19 cellular contexts compared by ENCODE assay signal in the genomic region with DNA sequence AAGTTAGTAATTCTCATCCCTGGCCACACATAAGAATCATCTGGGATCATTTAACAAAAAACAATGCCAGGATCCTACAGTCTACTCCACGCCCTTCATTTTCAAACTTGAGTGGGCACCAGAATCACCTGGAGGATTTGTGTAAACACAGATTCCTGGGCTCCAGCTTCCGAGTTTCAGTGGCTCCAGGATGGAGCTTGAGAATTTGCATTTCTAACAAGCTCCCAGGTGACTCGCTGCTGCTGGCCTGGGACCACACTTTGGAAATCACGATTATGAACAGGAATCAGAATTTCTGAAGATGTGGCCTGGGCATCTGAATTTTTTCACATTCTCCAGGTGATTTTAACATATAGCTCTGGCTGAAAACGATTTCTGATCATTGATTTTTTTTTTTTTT.
DNase-seq lines count a peak whose midpoint lies in the region; ATAC-seq and TF ChIP-seq lines count a peak whose summit lies in the region.
"Had no signal": no experiment of that assay in that cellular context is flagged by ENCODE, and none has a peak within 500 bp of the region (broad histone marks: within the 10 kb centered on the region; RNA-seq: fewer than 3 reads in every experiment).

No MANE protein-coding gene starts in this region.

- H2BK12ac ChIP-seq in trophoblast cell (ENCODE audit: low read length), result no peak overlapping the region

- peak; percentile 29 for DNase-seq in cardiac septum (ENCODE audit: low spot score)
- DNase-seq in left ventricle myocardium superior, result no peak
- no peak for DNase-seq in right atrium auricular region (ENCODE audit: low spot score)
- DNase-seq in trophoblast cell, result no peak
- no peak for DNase-seq in uterus
- DNase-seq in head of caudate nucleus, result no peak
- no peak for DNase-seq in dorsolateral prefrontal cortex
- DNase-seq: 8988T; activated CD4-positive, alpha-beta T cell treated with anti-CD3 and anti-CD28 coated beads for 48 hours; activated CD8-positive, alpha-beta memory T cell treated with anti-CD3 and anti-CD28 coated beads, Interleukin-2, amount 50 U/mL, for 48 hours; activated naive CD4-positive, alpha-beta T cell treated with Interleukin-2 at 50 U/mL for 16 hours; DMS53; NCI-H446 treated with DMSO at 0.1 percent for 48 hours; nephron progenitor cell; retina; SJCRH30; stimulated activated CD4-positive, alpha-beta T cell treated with anti-CD3 and anti-CD28 coated beads, Interleukin-2, amount 100 ng/mL, for 24 hours had no signal

- peak overlapping the region; percentile 15 for H4K91ac ChIP-seq in trophoblast cell (ENCODE audit: low read depth, low read length)

- H3K79me1 ChIP-seq in trophoblast cell (ENCODE audit: low read length), result peaks cover 22% of the 10 kb centered on the region

- H4K12ac ChIP-seq in trophoblast cell (ENCODE audit: low read depth, low read length), result no peak overlapping the region

- H4K8ac ChIP-seq in trophoblast cell (ENCODE audit: low read depth, low read length), result no peak overlapping the region

- H3K23ac ChIP-seq in trophoblast cell (ENCODE audit: low read length), result no peak overlapping the region

- H3K9ac ChIP-seq in trophoblast cell (ENCODE audit: low read length), result no peak overlapping the region

- no peak overlapping the region for H2AK5ac ChIP-seq in trophoblast cell (ENCODE audit: low read length)

- H3K27me3 ChIP-seq in right atrium auricular region (no peaks in the 10 kb centered on the region), trophoblast cell (ENCODE audit: insufficient read depth, low read length) (no peaks in the 10 kb centered on the region), uterus (no peaks in the 10 kb centered on the region), dorsolateral prefrontal cortex (no peaks in the 10 kb centered on the region)
- H3K27me3 ChIP-seq: body of pancreas had no signal

- H2BK5ac ChIP-seq in trophoblast cell (ENCODE audit: low read depth, low read length, poor library complexity), result peak overlapping the region; percentile 3

- intact Hi-C loops in cardiac septum (cut with DNase I), result loop anchor here (10.0 kb wide), 3 partner anchors 297 to 493 kb away; no protein-coding TSS in a partner anchor
- intact Hi-C loops in left ventricle myocardium superior (cut with micrococcal nuclease), result loop anchor here (10.0 kb wide), 1 partner anchor 233 kb away; a partner anchor contains a TSS
- intact Hi-C loops in uterus (cut with DNase I; ENCODE audit: low total_unique reads), result no loop called here
- intact Hi-C loops in head of caudate nucleus (cut with DNase I), result loop anchor here (10.0 kb wide), 1 partner anchor 233 kb away; a partner anchor contains a TSS
- intact Hi-C loops in dorsolateral prefrontal cortex (cut with DNase I), result loop anchor here (5.0 to 10.0 kb wide), 3 partner anchors 230 to 493 kb away; no protein-coding TSS in a partner anchor

- no peak overlapping the region for H3K18ac ChIP-seq in trophoblast cell (ENCODE audit: low read length)

- no peak overlapping the region for H2AFZ ChIP-seq in trophoblast cell (ENCODE audit: insufficient read depth, low read length, poor library complexity)

- H3K4me3 ChIP-seq in right atrium auricular region (no peak overlapping the region), trophoblast cell (ENCODE audit: low read depth, low read length) (no peak overlapping the region), uterus (no peak overlapping the region), dorsolateral prefrontal cortex (no peak overlapping the region)
- H3K4me3 ChIP-seq: body of pancreas, SJCRH30 had no signal

- no peaks in the 10 kb centered on the region for H3K9me3 ChIP-seq in right atrium auricular region
- H3K9me3 ChIP-seq in trophoblast cell (ENCODE audit: insufficient read depth, low read depth, low read length), result no peaks in the 10 kb centered on the region
- no peaks in the 10 kb centered on the region for H3K9me3 ChIP-seq in uterus
- H3K9me3 ChIP-seq: body of pancreas, SJCRH30 had no signal

- no peak for TF ChIP-seq CTCF in right atrium auricular region (IDR thresholded peaks at IDR 0.05)
- no peak for TF ChIP-seq CTCF in uterus (IDR thresholded peaks at IDR 0.05)
- TF ChIP-seq CTCF in dorsolateral prefrontal cortex (IDR thresholded peaks at IDR 0.05 in 54 of 56, conservative IDR thresholded peaks at IDR 0.05 in 2 of 56; ENCODE audit: low read depth in 1 of 56, partially characterized antibody in 56 of 56), result no peak

- H3K4me2 ChIP-seq in trophoblast cell (ENCODE audit: low read length), result no peak overlapping the region

- no CpG with 5 or more reads among the region's 5 CpGs for WGBS in trophoblast cell (ENCODE audit: extremely low coverage, insufficient coverage, insufficient read length)

- H3K14ac ChIP-seq in trophoblast cell (ENCODE audit: low read length), result no peak overlapping the region

- H3K27ac ChIP-seq in right atrium auricular region (peak overlapping the region; percentile 74 to 81), trophoblast cell (ENCODE audit: low read depth, low read length) (peak overlapping the region; percentile 63), uterus (peak overlapping the region; percentile 74 to 83), dorsolateral prefrontal cortex (peak overlapping the region in 7 of 59 donors; percentile 3 to 77 (median 13))
- H3K27ac ChIP-seq: SJCRH30 had no signal

- TF ChIP-seq POLR2A in uterus (IDR thresholded peaks at IDR 0.05), result no peak

- peaks cover 0 to 93% of the 10 kb centered on the region in 2 donors for H3K4me1 ChIP-seq in right atrium auricular region
- H3K4me1 ChIP-seq in trophoblast cell (ENCODE audit: control insufficient read depth in 1 of 2, insufficient read depth in 2 of 2, low read length in 2 of 2), result peaks cover 42 to 55% of the 10 kb centered on the region in 2 experiments
- H3K4me1 ChIP-seq in uterus, result peaks cover 9 to 25% of the 10 kb centered on the region in 2 donors
- H3K4me1 ChIP-seq: body of pancreas, SJCRH30 had no signal

- H3K4ac ChIP-seq in trophoblast cell (ENCODE audit: low read depth, low read length), result no peak overlapping the region

- no peaks in the 10 kb centered on the region for H3K36me3 ChIP-seq in right atrium auricular region
- no peaks in the 10 kb centered on the region for H3K36me3 ChIP-seq in trophoblast cell (ENCODE audit: control insufficient read depth in 1 of 2, insufficient read depth in 2 of 2, low read length in 2 of 2)
- H3K36me3 ChIP-seq in uterus, result no peaks in the 10 kb centered on the region
- H3K36me3 ChIP-seq: SJCRH30 had no signal

- no peaks in the 10 kb centered on the region for H3K79me2 ChIP-seq in trophoblast cell (ENCODE audit: control insufficient read depth, insufficient read depth, low read length, poor library complexity)

- H2BK120ac ChIP-seq in trophoblast cell (ENCODE audit: insufficient read depth, low read length, poor library complexity), result peak overlapping the region; percentile 33

- ATAC-seq in left ventricle myocardium superior, result no peak
- no peak for ATAC-seq in activated CD4-positive, CD25-positive, alpha-beta regulatory T cell treated with anti-CD3 and anti-CD28 coated beads, Interleukin-2, amount 50 U/mL, for 24 hours
- ATAC-seq: body of pancreas had no signal
